1 cellular context compared by ENCODE assay signal in the genomic region with DNA sequence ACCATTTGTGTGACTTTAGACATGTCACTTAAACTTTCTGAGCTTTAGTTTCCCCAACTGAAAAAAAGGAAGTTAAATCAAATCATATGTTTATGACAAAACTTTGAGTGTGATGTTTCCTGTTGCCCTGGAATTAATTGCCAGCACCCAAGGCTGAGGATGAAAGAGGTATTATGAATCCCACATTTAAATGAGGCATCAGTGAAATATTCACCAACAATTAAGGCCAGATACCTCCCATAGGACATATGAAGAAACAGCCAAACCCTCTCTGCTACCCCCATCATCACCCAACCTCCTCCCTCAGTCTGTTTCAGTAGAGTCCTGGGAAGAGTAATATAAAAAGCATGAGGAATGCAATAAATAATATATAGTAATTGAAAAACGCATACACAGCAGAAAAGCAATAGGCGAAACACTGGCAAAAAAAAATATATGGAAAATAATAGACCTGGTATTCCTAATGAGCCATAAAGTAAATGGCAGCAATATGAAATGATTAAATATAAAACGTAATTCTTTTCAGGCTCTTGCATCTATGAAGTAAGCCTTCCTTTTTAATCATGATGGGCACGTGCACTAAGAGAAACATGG.
TF ChIP-seq lines count a peak whose summit lies in the region.

No MANE protein-coding gene starts in this region.

TF ChIP-seq in K562, 482 proteins besides CTCF, POLR2A, EP300 and RAD21 (continued from another document):
- peak; percentile 49; the same call in 1 of the 2 replicates for TF ChIP-seq MAFG (tag; conservative IDR thresholded peaks at IDR 0.05)
- no peak for TF ChIP-seq SRSF7 (optimal IDR thresholded peaks at IDR 0.05; ENCODE audit: low read depth, low read length)
- TF ChIP-seq FOXJ3 (CRISPR knock-in tag; IDR thresholded peaks at IDR 0.05), result no peak
- TF ChIP-seq, protein P1, sequence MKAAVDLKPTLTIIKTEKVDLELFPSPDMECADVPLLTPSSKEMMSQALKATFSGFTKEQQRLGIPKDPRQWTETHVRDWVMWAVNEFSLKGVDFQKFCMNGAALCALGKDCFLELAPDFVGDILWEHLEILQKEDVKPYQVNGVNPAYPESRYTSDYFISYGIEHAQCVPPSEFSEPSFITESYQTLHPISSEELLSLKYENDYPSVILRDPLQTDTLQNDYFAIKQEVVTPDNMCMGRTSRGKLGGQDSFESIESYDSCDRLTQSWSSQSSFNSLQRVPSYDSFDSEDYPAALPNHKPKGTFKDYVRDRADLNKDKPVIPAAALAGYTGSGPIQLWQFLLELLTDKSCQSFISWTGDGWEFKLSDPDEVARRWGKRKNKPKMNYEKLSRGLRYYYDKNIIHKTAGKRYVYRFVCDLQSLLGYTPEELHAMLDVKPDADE (conservative IDR thresholded peaks at IDR 0.05; ENCODE audit: control insufficient read depth, low read depth, low read length), result no peak
- TF ChIP-seq WHSC1 (IDR thresholded peaks at IDR 0.05; ENCODE audit: low read length), result no peak
- TF ChIP-seq FOXK1 (CRISPR knock-in tag; IDR thresholded peaks at IDR 0.05; ENCODE audit: borderline replicate concordance), result no peak
- no peak for TF ChIP-seq ZNF239 (CRISPR knock-in tag; IDR thresholded peaks at IDR 0.05)
- no peak for TF ChIP-seq SLC30A9 (CRISPR knock-in tag; IDR thresholded peaks at IDR 0.05)
- peak; percentile 39; the same call in 1 of the 2 replicates for TF ChIP-seq MAFK (IDR thresholded peaks at IDR 0.05; ENCODE audit: low read length)
- peak; percentile 83 for TF ChIP-seq ZNF316 (IDR thresholded peaks at IDR 0.05)
